In the genomic region with DNA sequence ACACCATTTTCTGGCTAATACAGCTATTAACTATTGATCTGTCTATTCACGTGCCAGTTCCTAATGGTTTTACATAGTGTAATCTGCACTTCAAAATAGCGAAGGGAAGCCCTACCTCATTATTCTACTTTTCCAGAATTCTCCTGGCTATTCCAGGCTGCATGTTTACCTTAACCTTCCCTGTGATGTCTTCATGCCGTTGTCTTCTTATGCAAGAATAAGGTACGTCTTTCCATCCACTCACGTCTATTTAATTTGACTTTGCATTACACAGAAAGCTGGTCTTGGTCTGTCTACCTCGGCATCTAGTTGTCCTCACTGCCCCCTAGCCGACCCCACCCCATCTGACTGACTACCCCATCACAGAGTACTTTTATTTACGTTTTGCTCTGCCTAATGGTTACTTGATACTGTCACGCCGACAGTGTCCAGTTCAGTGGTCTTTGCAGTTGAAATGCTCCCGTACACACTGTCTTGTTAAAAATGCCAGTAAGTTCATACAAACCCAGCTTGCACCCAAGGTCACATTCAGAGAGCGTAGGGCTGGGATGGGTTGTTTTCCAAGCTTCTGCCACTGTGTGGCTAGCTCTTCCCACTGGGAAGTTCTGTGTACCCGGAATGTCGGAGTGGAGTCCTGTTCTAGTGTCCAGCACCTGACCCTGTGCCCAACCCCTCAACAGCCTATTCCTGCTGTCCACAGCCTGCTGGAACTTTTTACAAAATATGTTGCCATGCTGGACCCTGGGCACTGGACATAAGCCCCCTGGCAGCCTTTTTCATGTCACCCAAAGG, we compare ENCODE assay signal across 8 cellular contexts. TPM values are rescaled to one million over a fixed set of nuclear protein-coding genes. Genes with fewer than 3 reads are reported as not detected.
DNase-seq lines count a peak whose midpoint lies in the region; ATAC-seq, FAIRE-seq and TF ChIP-seq lines count a peak whose summit lies in the region.

No MANE protein-coding gene starts in this region.

- TF ChIP-seq CTCF in astrocyte (IDR thresholded peaks at IDR 0.05; ENCODE audit: insufficient read depth, low read depth, low read length) = no peak
- no peak for TF ChIP-seq CTCF in endothelial cell (IDR thresholded peaks at IDR 0.05; ENCODE audit: unreplicated experiment)

- H2AFZ ChIP-seq in astrocyte (ENCODE audit: low read depth, low read length) = no peak overlapping the region

- peaks cover 96% of the 10 kb centered on the region for H4K20me1 ChIP-seq in astrocyte (ENCODE audit: insufficient read depth, low read length)

- H3K27me3 ChIP-seq in astrocyte (ENCODE audit: insufficient read depth, low read length) (no peaks in the 10 kb centered on the region), subcutaneous abdominal adipose tissue (ENCODE audit: control insufficient read depth in 5 of 5, insufficient read depth in 4 of 5, low read length in 5 of 5) (no peaks in the 10 kb centered on the region)

- H3K4me3 ChIP-seq in astrocyte (ENCODE audit: insufficient read depth, low read depth, low read length) = no peak overlapping the region
- peak overlapping the region in 4 of 5 donors; percentile 19 to 33 (median 26) for H3K4me3 ChIP-seq in subcutaneous abdominal adipose tissue (ENCODE audit: low read depth in 1 of 5, low read length in 5 of 5)

- H3K36me3 Mint-ChIP-seq in activated CD4-positive, alpha-beta T cell treated with anti-CD3 and anti-CD28 coated beads, Interleukin-2, amount 10 ng/mL, durations not matched to agents 24 days and 14 days (ENCODE audit: low read depth) = peaks cover 66% of the 10 kb centered on the region
- H3K36me3 Mint-ChIP-seq in astrocyte (ENCODE audit: low read depth, unreplicated experiment) (peaks cover 7% of the 10 kb centered on the region), immature natural killer cell (peaks cover 12 to 32% (median 22%) of the 10 kb centered on the region in 3 donors), endothelial cell (ENCODE audit: low read depth, unreplicated experiment) (peaks cover 25% of the 10 kb centered on the region)

- peaks cover 67% of the 10 kb centered on the region for H3K4me1 Mint-ChIP-seq in activated CD4-positive, alpha-beta T cell treated with anti-CD3 and anti-CD28 coated beads, Interleukin-2, amount 10 ng/mL, durations not matched to agents 24 days and 14 days
- H3K4me1 Mint-ChIP-seq in astrocyte (ENCODE audit: low read depth, unreplicated experiment) (peaks cover 29% of the 10 kb centered on the region), immature natural killer cell (peaks cover 81 to 97% of the 10 kb centered on the region in 2 donors), endothelial cell (ENCODE audit: unreplicated experiment) (peaks cover 2% of the 10 kb centered on the region)

- H3K27ac ChIP-seq in astrocyte (ENCODE audit: low read depth, low read length) = peak overlapping the region; percentile 2
- H3K27ac ChIP-seq in subcutaneous abdominal adipose tissue (ENCODE audit: low read depth, low read length) = peak overlapping the region; percentile 73

- peak overlapping the region; percentile 21 for H3K9ac ChIP-seq in astrocyte (ENCODE audit: low read length)
- H3K9ac ChIP-seq in subcutaneous abdominal adipose tissue (ENCODE audit: low read length in 5 of 5) = peak overlapping the region in 1 of 5 donors; percentile 43

- intact Hi-C loops in activated CD4-positive, alpha-beta T cell treated with anti-CD3 and anti-CD28 coated beads, Interleukin-2, amount 10 ng/mL, durations not matched to agents 24 days and 14 days (cut with micrococcal nuclease) = no loop called here

- H3K4me2 ChIP-seq in astrocyte (ENCODE audit: low read length) = peak overlapping the region; percentile 3

- no peaks in the 10 kb centered on the region for H3K9me3 Mint-ChIP-seq in activated CD4-positive, alpha-beta T cell treated with anti-CD3 and anti-CD28 coated beads, Interleukin-2, amount 10 ng/mL, durations not matched to agents 24 days and 14 days
- H3K9me3 Mint-ChIP-seq in astrocyte (ENCODE audit: unreplicated experiment) (no peaks in the 10 kb centered on the region), immature natural killer cell (no peaks in the 10 kb centered on the region), endothelial cell (ENCODE audit: unreplicated experiment) (no peaks in the 10 kb centered on the region)

- ATAC-seq in HG03039 (IDR thresholded peaks at IDR 0.05; ENCODE audit: unreplicated experiment) = no peak

- no peak for FAIRE-seq in astrocyte (lab: Jason Lieb, UNC)
- FAIRE-seq in RCC 7860 (lab: Jason Lieb, UNC) = no peak

- no peak for DNase-seq in activated CD4-positive, alpha-beta T cell treated with anti-CD3 and anti-CD28 coated beads, Interleukin-2, amount 10 ng/mL, durations not matched to agents 24 days and 14 days
- no peak for DNase-seq in activated CD4-positive, alpha-beta T cell treated with anti-CD3 and anti-CD28 coated beads for 48 hours
- DNase-seq in astrocyte (ENCODE audit: low read depth) = no peak
- DNase-seq in immature natural killer cell = no peak
- DNase-seq in endothelial cell (ENCODE audit: low spot score) = no peak
- DNase-seq in RCC 7860 (ENCODE audit: low spot score) = no peak

- H3K36me3 ChIP-seq in astrocyte (ENCODE audit: insufficient read depth, low read length) = peaks cover 58% of the 10 kb centered on the region
- peaks cover 36 to 94% (median 66%) of the 10 kb centered on the region in 5 donors for H3K36me3 ChIP-seq in subcutaneous abdominal adipose tissue (ENCODE audit: control insufficient read depth in 5 of 5, insufficient read depth in 5 of 5, low read length in 5 of 5)

- H3K4me3 Mint-ChIP-seq in activated CD4-positive, alpha-beta T cell treated with anti-CD3 and anti-CD28 coated beads, Interleukin-2, amount 10 ng/mL, durations not matched to agents 24 days and 14 days = no peak overlapping the region
- H3K4me3 Mint-ChIP-seq in astrocyte (ENCODE audit: unreplicated experiment) = peak overlapping the region; percentile 10
- no peak overlapping the region for H3K4me3 Mint-ChIP-seq in immature natural killer cell
- H3K4me3 Mint-ChIP-seq in endothelial cell (ENCODE audit: unreplicated experiment) = no peak overlapping the region

- H3K4me1 ChIP-seq in astrocyte (ENCODE audit: insufficient read depth, low read length) (peaks cover 14% of the 10 kb centered on the region), subcutaneous abdominal adipose tissue (ENCODE audit: control insufficient read depth in 5 of 5, insufficient read depth in 5 of 5, low read length in 5 of 5) (peaks cover 12 to 93% (median 88%) of the 10 kb centered on the region in 5 donors)

- H3K9me3 ChIP-seq in astrocyte (ENCODE audit: insufficient read depth, low read depth, low read length) (no peaks in the 10 kb centered on the region), subcutaneous abdominal adipose tissue (ENCODE audit: control insufficient read depth in 5 of 5, low read length in 5 of 5) (no peaks in the 10 kb centered on the region)

- H3K79me2 ChIP-seq in astrocyte (ENCODE audit: insufficient read depth, low read length) = peaks cover 94% of the 10 kb centered on the region

- peak overlapping the region; percentile 5 for H3K27ac Mint-ChIP-seq in activated CD4-positive, alpha-beta T cell treated with anti-CD3 and anti-CD28 coated beads, Interleukin-2, amount 10 ng/mL, durations not matched to agents 24 days and 14 days
- peak overlapping the region; percentile 23 for H3K27ac Mint-ChIP-seq in astrocyte (ENCODE audit: unreplicated experiment)
- peak overlapping the region; percentile 6 to 76 (median 54) for H3K27ac Mint-ChIP-seq in immature natural killer cell
- no peak overlapping the region for H3K27ac Mint-ChIP-seq in endothelial cell (ENCODE audit: unreplicated experiment)

- no peaks in the 10 kb centered on the region for H3K27me3 Mint-ChIP-seq in activated CD4-positive, alpha-beta T cell treated with anti-CD3 and anti-CD28 coated beads, Interleukin-2, amount 10 ng/mL, durations not matched to agents 24 days and 14 days
- H3K27me3 Mint-ChIP-seq in astrocyte (ENCODE audit: low read depth, unreplicated experiment) (no peaks in the 10 kb centered on the region), immature natural killer cell (ENCODE audit: low read depth in 3 of 3) (peaks cover 0 to 2% (median 0%) of the 10 kb centered on the region in 3 donors), endothelial cell (ENCODE audit: unreplicated experiment) (peaks cover 1% of the 10 kb centered on the region)

RNA-seq across cellular contexts. Expression of a gene that starts 15.0 kb away (rescaled TPM):
- 410 and 411 TPM in 2 replicates for total RNA-seq in activated CD4-positive, alpha-beta T cell treated with anti-CD3 and anti-CD28 coated beads, Interleukin-2, amount 10 ng/mL, durations not matched to agents 24 days and 14 days
- 202 and 317 TPM in 2 replicates for total RNA-seq in astrocyte
- 1 to 10 TPM in 2 of 3 donors, under 1 TPM in 1; 0.26 to 5.9 (median 1.4) TPM for polyA plus RNA-seq in immature natural killer cell
- total RNA-seq in endothelial cell (ENCODE audit: unreplicated experiment) = 43.4 TPM

RNA-seq across cellular contexts. Expression of a gene that starts 51.2 kb away (rescaled TPM):
- 46.7 and 46.8 TPM in 2 replicates for total RNA-seq in activated CD4-positive, alpha-beta T cell treated with anti-CD3 and anti-CD28 coated beads, Interleukin-2, amount 10 ng/mL, durations not matched to agents 24 days and 14 days
- total RNA-seq in astrocyte (61.2 and 76.3 TPM in 2 replicates), endothelial cell (ENCODE audit: unreplicated experiment) (76.0 TPM)
- polyA plus RNA-seq in immature natural killer cell = 10 to 100 TPM; 62.8 to 73.5 (median 63.4) TPM

RNA-seq across cellular contexts. Expression of a gene that starts 55.2 kb away (rescaled TPM):
- 15.5 and 16.8 TPM in 2 replicates for total RNA-seq in activated CD4-positive, alpha-beta T cell treated with anti-CD3 and anti-CD28 coated beads, Interleukin-2, amount 10 ng/mL, durations not matched to agents 24 days and 14 days
- total RNA-seq in astrocyte (1.9 and 2.6 TPM in 2 replicates), endothelial cell (ENCODE audit: unreplicated experiment) (3.3 TPM)
- 10 to 100 TPM in 2 of 3 donors, 1 to 10 TPM in 1; 4.5 to 16.0 (median 10.3) TPM for polyA plus RNA-seq in immature natural killer cell
